Comparison of ENCODE assay signal across 9 cellular contexts in the genomic region with DNA sequence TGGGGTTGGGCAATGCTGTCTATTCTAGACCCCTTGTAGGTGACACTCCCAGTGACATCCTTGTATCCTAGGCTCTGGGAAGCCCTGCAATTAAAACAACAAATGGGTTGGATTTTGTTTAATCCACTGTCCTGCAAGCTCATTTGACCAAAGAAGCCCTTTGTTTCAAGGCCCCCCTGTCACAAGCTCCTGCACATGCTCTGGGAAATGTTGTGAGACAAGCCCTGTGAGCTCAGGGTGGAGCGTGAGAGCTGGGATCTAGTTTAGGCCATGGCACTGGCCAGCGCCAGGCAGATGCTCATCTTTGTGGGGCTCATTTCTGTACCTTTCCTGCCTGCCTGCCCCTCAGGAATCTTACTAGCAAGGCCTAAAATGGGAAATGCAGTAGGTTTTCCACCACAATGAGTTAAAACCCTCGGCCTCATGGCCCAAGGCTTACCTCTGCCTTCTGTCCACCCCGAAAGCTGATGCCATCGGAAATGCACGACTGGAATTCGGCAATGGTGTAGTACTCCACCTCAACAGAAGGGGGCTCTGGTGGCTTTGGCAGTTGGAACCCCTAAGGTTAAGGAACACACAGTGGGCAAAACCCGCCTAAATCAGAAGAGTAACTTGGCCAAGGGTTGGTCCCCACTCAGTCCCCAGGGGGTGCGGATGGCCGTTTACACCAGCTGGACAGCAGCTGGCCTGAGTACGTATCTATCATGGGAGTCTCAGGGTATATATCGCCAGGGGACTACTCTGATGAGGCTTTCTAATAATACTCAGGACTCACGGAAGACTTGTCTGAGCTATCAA.
DNase-seq lines count a peak whose midpoint lies in the region; ATAC-seq and TF ChIP-seq lines count a peak whose summit lies in the region.
"Had no signal": no experiment of that assay in that cellular context is flagged by ENCODE, and none has a peak within 500 bp of the region (broad histone marks: within the 10 kb centered on the region; RNA-seq: fewer than 3 reads in every experiment).

No MANE protein-coding gene starts in this region.

- H3F3A ChIP-seq in DOHH2 (ENCODE audit: control insufficient read depth, insufficient read depth): no peaks in the 10 kb centered on the region

- no peaks in the 10 kb centered on the region for H3K4me1 Mint-ChIP-seq in activated CD8-positive, alpha-beta T cell treated with anti-CD3 and anti-CD28 coated beads for 36 hours (ENCODE audit: low read depth)
- H3K4me1 Mint-ChIP-seq in naive thymus-derived CD8-positive, alpha-beta T cell: peaks cover 0 to 2% (median under 1%) of the 10 kb centered on the region in 4 donors

- no peak overlapping the region for H3K4me2 ChIP-seq in DOHH2 (ENCODE audit: low read length)

- no peaks in the 10 kb centered on the region for H3K9me3 Mint-ChIP-seq in activated CD8-positive, alpha-beta T cell treated with anti-CD3 and anti-CD28 coated beads for 36 hours
- no peaks in the 10 kb centered on the region for H3K9me3 Mint-ChIP-seq in naive thymus-derived CD8-positive, alpha-beta T cell

- H3K4me3 Mint-ChIP-seq in activated CD8-positive, alpha-beta T cell treated with anti-CD3 and anti-CD28 coated beads for 36 hours: no peak overlapping the region
- no peak overlapping the region for H3K4me3 Mint-ChIP-seq in naive thymus-derived CD8-positive, alpha-beta T cell

- no peak for TF ChIP-seq POLR2A in esophagus muscularis mucosa (IDR thresholded peaks at IDR 0.05; ENCODE audit: low read depth)
- no peak for TF ChIP-seq POLR2A in uterus (IDR thresholded peaks at IDR 0.05)

- no peaks in the 10 kb centered on the region for H4K20me1 ChIP-seq in DOHH2 (ENCODE audit: control insufficient read depth, insufficient read depth, low read depth, low read length)

- H3K36me3 ChIP-seq in DOHH2 (ENCODE audit: control insufficient read depth, low read length): no peaks in the 10 kb centered on the region
- H3K36me3 ChIP-seq in esophagus muscularis mucosa: peaks cover 20 to 77% (median 65%) of the 10 kb centered on the region in 4 donors
- no peaks in the 10 kb centered on the region for H3K36me3 ChIP-seq in uterus

- no peaks in the 10 kb centered on the region for H3K36me3 Mint-ChIP-seq in activated CD8-positive, alpha-beta T cell treated with anti-CD3 and anti-CD28 coated beads for 36 hours (ENCODE audit: low read depth)
- H3K36me3 Mint-ChIP-seq in naive thymus-derived CD8-positive, alpha-beta T cell: peaks cover 0 to 11% (median 0%) of the 10 kb centered on the region in 3 donors

- peak; percentile 74 for TF ChIP-seq CTCF in DOHH2 (IDR thresholded peaks at IDR 0.05; ENCODE audit: low read depth, low read length, poor library complexity, severe bottlenecking)
- 0 out of 2 replicates have a peak, but pooled peaks have one; percentile 21 for TF ChIP-seq CTCF in LNCaP clone FGC (IDR thresholded peaks at IDR 0.05; ENCODE audit: control insufficient read depth, extremely low read depth, insufficient read depth)
- TF ChIP-seq CTCF in activated CD8-positive, alpha-beta T cell treated with anti-CD3 and anti-CD28 coated beads for 36 hours (IDR thresholded peaks at IDR 0.05): peak; percentile 77
- TF ChIP-seq CTCF in esophagus muscularis mucosa (IDR thresholded peaks at IDR 0.05): peak; percentile 87 to 94 (median 90)
- TF ChIP-seq CTCF in uterus (IDR thresholded peaks at IDR 0.05): peak; percentile 64 to 87 (median 78)

- H3K4me1 ChIP-seq in DOHH2 (ENCODE audit: control insufficient read depth, low read length) (no peaks in the 10 kb centered on the region), esophagus muscularis mucosa (peaks cover 0 to 16% (median 4%) of the 10 kb centered on the region in 4 donors), uterus (no peaks in the 10 kb centered on the region)

- H3K4me3 ChIP-seq in DOHH2 (ENCODE audit: low read length) (no peak overlapping the region), LNCaP clone FGC (ENCODE audit: low read depth, low read length) (no peak overlapping the region), esophagus muscularis mucosa (no peak overlapping the region), uterus (no peak overlapping the region)
- H3K4me3 ChIP-seq: skin epidermis had no signal

- CTCF ChIA-PET in activated CD8-positive, alpha-beta T cell treated with anti-CD3 and anti-CD28 coated beads for 36 hours (lab: Charles Lee): interaction anchor here (0.6 to 5.9 kb wide), 19 partner anchors 9 to 146 kb away, joined by 3 to 99 read pairs (median 4); no protein-coding TSS in a partner anchor

- TF ChIP-seq EP300 in esophagus muscularis mucosa (IDR thresholded peaks at IDR 0.05): no peak

- POLR2A ChIA-PET in activated CD8-positive, alpha-beta T cell treated with anti-CD3 and anti-CD28 coated beads for 36 hours (lab: Charles Lee): no interaction called here
- POLR2A ChIA-PET in naive thymus-derived CD8-positive, alpha-beta T cell (lab: Charles Lee): interaction anchor here (0.6 to 0.7 kb wide), 3 partner anchors 15 to 81 kb away, joined by 3 to 4 read pairs (median 3); no protein-coding TSS in a partner anchor

- DNase-seq in LNCaP clone FGC (ENCODE audit: low read depth): no peak
- peak; percentile 58 for DNase-seq in activated CD8-positive, alpha-beta T cell treated with anti-CD3 and anti-CD28 coated beads for 36 hours
- DNase-seq in esophagus muscularis mucosa (ENCODE audit: extremely low spot score): no peak
- peak in 6 of 10 donors; percentile 9 to 50 (median 35) for DNase-seq in naive thymus-derived CD8-positive, alpha-beta T cell
- DNase-seq in uterus: peak; percentile 76 to 78
- no peak for DNase-seq in NCI-H2227 treated with DMSO at 0.1 percent for 48 hours (lab: John Stamatoyannopoulos, UW)

- H3K27me3 ChIP-seq in DOHH2 (ENCODE audit: control insufficient read depth, low read length) (no peaks in the 10 kb centered on the region), esophagus muscularis mucosa (no peaks in the 10 kb centered on the region), uterus (no peaks in the 10 kb centered on the region)

- ATAC-seq in activated CD8-positive, alpha-beta T cell treated with anti-CD3 and anti-CD28 coated beads for 36 hours: peak; percentile 79
- ATAC-seq in naive thymus-derived CD8-positive, alpha-beta T cell: peak in 1 of 2 donors; percentile 41
- ATAC-seq in HG03521 (IDR thresholded peaks at IDR 0.05; ENCODE audit: unreplicated experiment): no peak

- intact Hi-C loops in activated CD8-positive, alpha-beta T cell treated with anti-CD3 and anti-CD28 coated beads for 36 hours (cut with micrococcal nuclease): no loop called here
- intact Hi-C loops in esophagus muscularis mucosa (cut with DNase I) (loop anchor here (10.0 kb wide), 1 partner anchor 249 kb away; a partner anchor contains a TSS), uterus (cut with DNase I; ENCODE audit: low total_unique reads) (no loop called here)

- H3K27ac Mint-ChIP-seq in activated CD8-positive, alpha-beta T cell treated with anti-CD3 and anti-CD28 coated beads for 36 hours: no peak overlapping the region
- peak overlapping the region in 1 of 10 donors; percentile 43 for H3K27ac Mint-ChIP-seq in naive thymus-derived CD8-positive, alpha-beta T cell

- no peaks in the 10 kb centered on the region for H3K79me2 ChIP-seq in DOHH2 (ENCODE audit: control insufficient read depth, low read length)

- H3K27ac ChIP-seq in DOHH2 (ENCODE audit: low read depth, low read length) (no peak overlapping the region), esophagus muscularis mucosa (replicated peaks in 1 of 4) (peak overlapping the region in 2 of 4 donors; percentile 9 to 19), uterus (peak overlapping the region; percentile 45 to 66)
- H3K27ac ChIP-seq: skin epidermis had no signal

- no peaks in the 10 kb centered on the region for H3K27me3 Mint-ChIP-seq in activated CD8-positive, alpha-beta T cell treated with anti-CD3 and anti-CD28 coated beads for 36 hours
- no peaks in the 10 kb centered on the region for H3K27me3 Mint-ChIP-seq in naive thymus-derived CD8-positive, alpha-beta T cell

- WGBS in esophagus muscularis mucosa: 53% methylated on average over 13 of the region's 13 CpGs

- H3K9me3 ChIP-seq in DOHH2 (ENCODE audit: control insufficient read depth, insufficient read depth, low read length): no peaks in the 10 kb centered on the region
- no peaks in the 10 kb centered on the region for H3K9me3 ChIP-seq in esophagus muscularis mucosa
- H3K9me3 ChIP-seq in uterus: no peaks in the 10 kb centered on the region

- H3K9me2 ChIP-seq in DOHH2 (replicated peaks; ENCODE audit: control insufficient read depth, low read length): no peaks in the 10 kb centered on the region

Comparison
In these comparisons a context has a peak if more than half of its experiments do, and no peak if none do; other contexts are left out.
1. CTCF ChIP-seq: peak in every context shown above with its lines; median percentile 90 in esophagus muscularis mucosa; 78 in uterus; 77 in activated CD8-positive, alpha-beta T cell treated with anti-CD3 and anti-CD28 coated beads for 36 hours; 74 in DOHH2; 21 in LNCaP clone FGC.
2. DNase-seq: peak in activated CD8-positive, alpha-beta T cell treated with anti-CD3 and anti-CD28 coated beads for 36 hours (single experiment), naive thymus-derived CD8-positive, alpha-beta T cell (6 of 10) and uterus (2 of 2); none in LNCaP clone FGC (single experiment), esophagus muscularis mucosa (single experiment) and NCI-H2227 treated with DMSO at 0.1 percent for 48 hours (single experiment).